Comparison of ENCODE assay signal across 7 cellular contexts in genomic region chr1:157691285-157691920, GRCh38. TPM values are rescaled to one million over a fixed set of nuclear protein-coding genes. Genes with fewer than 3 reads are reported as not detected.
DNase-seq lines count a peak whose midpoint lies in the region; ATAC-seq and TF ChIP-seq lines count a peak whose summit lies in the region.

No MANE protein-coding gene starts in this region.

- no peaks in the 10 kb centered on the region for H3K27me3 Mint-ChIP-seq in activated B cell treated with CpG ODN at 0.5 μM for 24 hours

- no peaks in the 10 kb centered on the region for H3K9me3 Mint-ChIP-seq in activated B cell treated with CpG ODN at 0.5 μM for 24 hours

- H3K4me3 Mint-ChIP-seq in activated B cell treated with CpG ODN at 0.5 μM for 24 hours: no peak overlapping the region

- DNase-seq in ELF-1 (ENCODE audit: low read depth, low spot score): peak; percentile 6
- DNase-seq in activated B cell treated with CpG ODN at 0.5 μM for 24 hours: no peak
- no peak for DNase-seq in left colon
- no peak for DNase-seq in stimulated activated CD4-positive, alpha-beta T cell treated with anti-CD3 and anti-CD28 coated beads, Interleukin-2, amount 100 ng/mL, for 48 hours
- no peak for DNase-seq in NCI-H1436 (lab: John Stamatoyannopoulos, UW)

- TF ChIP-seq CTCF in LNCAP (IDR thresholded peaks at IDR 0.05) (peak; percentile 84), activated B cell treated with CpG ODN at 0.5 μM for 24 hours (IDR thresholded peaks at IDR 0.05) (no peak)

- CTCF ChIA-PET in activated B cell treated with CpG ODN at 0.5 μM for 24 hours (lab: Charles Lee): interaction anchor here (0.7 to 3.5 kb wide), 38 partner anchors 8 to 256 kb away, joined by 3 to 123 read pairs (median 4); partner anchors contain the start of genes FCRL2, FCRL3 and FCRL5

- intact Hi-C loops in activated B cell treated with CpG ODN at 0.5 μM for 24 hours (cut with micrococcal nuclease) (loop anchor here (1.0 to 5.0 kb wide), 7 partner anchors 8 to 256 kb away; no protein-coding TSS in a partner anchor), left colon (cut with DNase I, micrococcal nuclease) (no loop called here)

- peaks cover 86% of the 10 kb centered on the region for H3K4me1 Mint-ChIP-seq in activated B cell treated with CpG ODN at 0.5 μM for 24 hours

- peak overlapping the region; percentile 69 for H3K27ac Mint-ChIP-seq in activated B cell treated with CpG ODN at 0.5 μM for 24 hours

- peaks cover 78% of the 10 kb centered on the region for H3K36me3 Mint-ChIP-seq in activated B cell treated with CpG ODN at 0.5 μM for 24 hours (ENCODE audit: low read depth)

- ATAC-seq in activated B cell treated with CpG ODN at 0.5 μM for 24 hours (ENCODE audit: low read depth): peak; percentile 62
- ATAC-seq in left colon: peak; percentile 57
- no peak for ATAC-seq in GM21360 (IDR thresholded peaks at IDR 0.05; ENCODE audit: unreplicated experiment)

- POLR2A ChIA-PET in activated B cell treated with CpG ODN at 0.5 μM for 24 hours (lab: Charles Lee): interaction anchor here (0.8 to 2.3 kb wide), 11 partner anchors 9 to 111 kb away, joined by 3 to 12 read pairs (median 3); partner anchors contain the start of genes FCRL3 and FCRL4

RNA-seq across cellular contexts. Expression of gene FCRL3, which starts 9.2 kb away (rescaled TPM):
- 87.7 and 97.1 TPM in 2 replicates for total RNA-seq in activated B cell treated with CpG ODN at 0.5 μM for 24 hours
- under 1 TPM; 0.27 to 0.53 TPM for total RNA-seq in left colon

Comparison
In these comparisons a context has a peak if more than half of its experiments do, and no peak if none do; other contexts are left out.
1. RNA of gene FCRL3, which starts 9.2 kb away (total RNA-seq): 87.7 to 97.1 TPM in activated B cell treated with CpG ODN at 0.5 μM for 24 hours; 0.27 to 0.53 TPM in left colon; every median in the first group is over 10 times any median in the second.